In the genomic region with DNA sequence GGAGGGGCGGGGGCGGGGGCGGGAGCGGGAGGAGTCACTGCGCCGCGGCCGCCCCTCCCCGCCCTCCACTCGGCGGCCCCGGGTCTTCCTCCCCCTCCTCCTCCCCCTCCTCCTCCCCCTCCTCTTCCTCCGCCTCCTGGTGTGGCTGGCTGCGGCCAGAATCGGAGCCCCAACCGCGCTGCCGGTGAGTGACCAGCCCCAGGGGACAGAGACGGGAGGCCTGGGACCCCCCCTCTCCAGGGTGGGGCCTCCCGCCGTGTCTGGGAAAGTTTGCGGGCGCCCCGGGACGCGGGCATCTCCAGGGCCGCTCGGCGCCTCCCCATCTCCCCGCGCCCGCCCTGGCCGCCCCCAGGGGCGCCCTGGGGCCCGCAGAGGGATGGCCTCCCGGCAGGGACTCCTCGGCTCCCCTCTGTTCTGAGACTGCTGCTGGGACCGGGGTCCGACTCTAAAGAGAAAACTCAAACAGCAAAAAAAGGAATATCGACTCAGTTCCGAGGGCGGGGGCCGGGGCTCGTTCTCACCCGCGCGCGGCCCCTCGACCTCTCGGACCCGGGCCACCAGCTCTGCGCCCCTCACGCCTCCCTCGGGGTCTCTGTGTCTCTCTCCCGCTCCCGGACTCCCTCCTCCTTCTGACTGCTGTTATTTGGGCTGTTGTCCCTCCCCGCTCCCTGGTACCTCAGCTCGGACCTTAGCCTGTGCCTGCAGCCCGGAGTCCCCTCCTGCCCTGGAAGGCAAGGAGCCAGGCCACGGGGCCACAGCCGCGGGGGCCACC, we compare ENCODE assay signal across 8 cellular contexts.
DNase-seq lines count a peak whose midpoint lies in the region; ATAC-seq lines count a peak whose summit lies in the region.

A gene with protein sequence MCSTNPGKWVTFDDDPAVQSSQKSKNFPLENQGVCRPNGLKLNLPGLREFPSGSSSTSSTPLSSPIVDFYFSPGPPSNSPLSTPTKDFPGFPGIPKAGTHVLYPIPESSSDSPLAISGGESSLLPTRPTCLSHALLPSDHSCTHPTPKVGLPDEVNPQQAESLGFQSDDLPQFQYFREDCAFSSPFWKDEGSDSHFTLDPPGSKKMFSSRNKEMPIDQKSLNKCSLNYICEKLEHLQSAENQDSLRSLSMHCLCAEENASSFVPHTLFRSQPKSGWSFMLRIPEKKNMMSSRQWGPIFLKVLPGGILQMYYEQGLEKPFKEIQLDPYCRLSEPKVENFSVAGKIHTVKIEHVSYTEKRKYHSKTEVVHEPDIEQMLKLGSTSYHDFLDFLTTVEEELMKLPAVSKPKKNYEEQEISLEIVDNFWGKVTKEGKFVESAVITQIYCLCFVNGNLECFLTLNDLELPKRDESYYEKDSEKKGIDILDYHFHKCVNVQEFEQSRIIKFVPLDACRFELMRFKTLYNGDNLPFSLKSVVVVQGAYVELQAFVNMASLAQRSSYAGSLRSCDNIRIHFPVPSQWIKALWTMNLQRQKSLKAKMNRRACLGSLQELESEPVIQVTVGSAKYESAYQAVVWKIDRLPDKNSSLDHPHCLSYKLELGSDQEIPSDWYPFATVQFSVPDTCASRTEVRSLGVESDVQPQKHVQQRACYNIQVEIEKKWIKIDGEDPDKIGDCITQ (plus strand): TSS at position 122 of the 772 bp plus-strand sequence. CDS start 50,480 bp downstream, outside the sequence.

- H3K36me3 Mint-ChIP-seq in T-helper 1 cell treated with Interleukin-12 subunit alpha and Interleukin-12 subunit beta and Interleukin-4 antibody, amounts not matched to agents 30 μg/mL and 1 μg/mL, for 36 hours (ENCODE audit: low read depth): peaks cover 9% of the 10 kb centered on the region

- H3K9me3 Mint-ChIP-seq in T-helper 1 cell treated with Interleukin-12 subunit alpha and Interleukin-12 subunit beta and Interleukin-4 antibody, amounts not matched to agents 30 μg/mL and 1 μg/mL, for 36 hours: no peaks in the 10 kb centered on the region

- in situ Hi-C loops in T47D (cut with HindIII; ENCODE audit: low pct_unique_long_range_greater_than_20kb, low sequenced_read_pairs): no loop called here

- H3K27ac Mint-ChIP-seq in T-helper 1 cell treated with Interleukin-12 subunit alpha and Interleukin-12 subunit beta and Interleukin-4 antibody, amounts not matched to agents 30 μg/mL and 1 μg/mL, for 36 hours: peak within 1 kb of the TSS; percentile 59

- H3K4me1 Mint-ChIP-seq in T-helper 1 cell treated with Interleukin-12 subunit alpha and Interleukin-12 subunit beta and Interleukin-4 antibody, amounts not matched to agents 30 μg/mL and 1 μg/mL, for 36 hours (ENCODE audit: low read depth): peaks cover 9% of the 10 kb centered on the region

- DNase-seq in GM03348 (ENCODE audit: low spot score) (peak; percentile 85), T47D (ENCODE audit: low read depth in 1 of 2, low spot score in 1 of 2) (peak; percentile 22 to 30), kidney glomerular epithelial cell (lab: John Stamatoyannopoulos, UW) (peak; percentile 24), NK-92 (lab: John Stamatoyannopoulos, UW; ENCODE audit: unreplicated experiment) (no peak)
- DNase-seq in stimulated activated CD4-positive, alpha-beta T cell treated with anti-CD3 and anti-CD28 coated beads, Interleukin-1b, Interleukin-23, amount 100 ng/mL, for 48 hours: peak; percentile 9

- peaks cover 32% of the 10 kb centered on the region for H3K27me3 Mint-ChIP-seq in T-helper 1 cell treated with Interleukin-12 subunit alpha and Interleukin-12 subunit beta and Interleukin-4 antibody, amounts not matched to agents 30 μg/mL and 1 μg/mL, for 36 hours (ENCODE audit: low read depth)

- ATAC-seq in HG02610 (IDR thresholded peaks at IDR 0.05; ENCODE audit: unreplicated experiment): peak; percentile 50
- ATAC-seq in GM18867 (IDR thresholded peaks at IDR 0.05; ENCODE audit: unreplicated experiment): no peak

- peak within 1 kb of the TSS; percentile 91 for H3K4me3 Mint-ChIP-seq in T-helper 1 cell treated with Interleukin-12 subunit alpha and Interleukin-12 subunit beta and Interleukin-4 antibody, amounts not matched to agents 30 μg/mL and 1 μg/mL, for 36 hours
